Comparison of ENCODE assay signal across 9 cellular contexts in the genomic region with DNA sequence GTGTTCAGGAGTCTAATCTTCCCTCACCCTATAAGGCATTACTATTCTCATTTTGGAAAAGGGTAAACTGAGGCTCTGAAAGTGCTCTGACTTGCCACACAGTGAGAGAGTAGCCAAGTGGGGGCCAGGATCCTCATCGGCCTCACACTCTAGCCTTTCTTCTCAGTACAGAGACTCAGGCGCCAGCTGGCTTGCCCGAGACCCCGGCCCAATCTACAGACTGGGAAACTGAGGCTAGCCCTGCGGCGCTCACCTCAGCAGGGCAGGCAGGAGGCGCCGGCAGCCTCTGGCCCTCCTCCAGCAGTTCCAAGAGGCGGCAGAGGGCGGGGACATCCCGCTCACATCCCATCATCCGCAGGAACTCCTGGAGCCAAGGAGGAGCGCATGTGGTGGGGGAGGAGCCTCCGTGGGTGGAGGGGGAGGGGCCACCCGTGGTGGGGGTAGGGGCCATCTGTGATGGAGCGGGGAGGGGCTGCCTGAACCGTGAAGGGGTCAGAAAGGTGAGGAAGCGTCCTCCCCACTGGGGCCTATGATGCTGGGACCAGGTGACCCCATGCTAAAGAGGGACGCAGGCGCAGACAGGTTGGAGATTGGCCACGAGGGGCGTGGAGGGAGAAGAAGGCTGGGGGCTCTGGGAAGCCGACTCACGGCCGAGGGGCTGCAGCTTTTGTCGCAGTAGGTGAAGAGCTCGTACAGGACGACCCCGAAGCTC. TPM values are rescaled to one million over a fixed set of nuclear protein-coding genes. Genes with fewer than 3 reads are reported as not detected.
DNase-seq lines count a peak whose midpoint lies in the region; ATAC-seq and TF ChIP-seq lines count a peak whose summit lies in the region.
"Had no signal": no experiment of that assay in that cellular context is flagged by ENCODE, and none has a peak within 500 bp of the region (broad histone marks: within the 10 kb centered on the region; RNA-seq: fewer than 3 reads in every experiment).

No MANE protein-coding gene starts in this region.

- no peak for TF ChIP-seq CTCF in kidney epithelial cell (IDR thresholded peaks at IDR 0.05; ENCODE audit: insufficient read depth, low read length, poor library complexity, severe bottlenecking)

- H3K36me3 Mint-ChIP-seq in IgD-negative memory B cell = peaks cover 9% of the 10 kb centered on the region
- peaks cover 75% of the 10 kb centered on the region for H3K36me3 Mint-ChIP-seq in stimulated activated memory B cell treated with anti-CD40 and anti-IgM and Interleukin-4, amounts not matched to agents 10 μg/mL and 1 μg/mL and 100 μg/mL, for 72 hours

- DNase-seq in AG08395 (ENCODE audit: low spot score) (peak; percentile 48), kidney epithelial cell (ENCODE audit: low read depth) (peak; percentile 51)
- no peak for DNase-seq in stimulated activated CD4-positive, alpha-beta T cell treated with anti-CD3 and anti-CD28 coated beads, Interleukin-4, amount 100 ng/mL, for 4 hours
- DNase-seq in activated naive CD4-positive, alpha-beta T cell treated with anti-CD3 and anti-CD28 coated beads, Interleukin-2, amount 50 U/mL, for 16 hours = no peak

- H3K27me3 ChIP-seq in kidney epithelial cell (ENCODE audit: control insufficient read depth, insufficient read depth, low read length) = peaks cover 9% of the 10 kb centered on the region

- no peak overlapping the region for H3K4me3 Mint-ChIP-seq in IgD-negative memory B cell
- no peak overlapping the region for H3K4me3 Mint-ChIP-seq in stimulated activated memory B cell treated with anti-CD40 and anti-IgM and Interleukin-4, amounts not matched to agents 10 μg/mL and 1 μg/mL and 100 μg/mL, for 72 hours

- H3K27ac ChIP-seq in angular gyrus (ENCODE audit: low read depth, low read length) = peak overlapping the region; percentile 73

- H3K4me1 Mint-ChIP-seq in IgD-negative memory B cell = peaks cover 0 to 2% (median 0%) of the 10 kb centered on the region in 3 donors
- H3K4me1 Mint-ChIP-seq in stimulated activated memory B cell treated with anti-CD40 and anti-IgM and Interleukin-4, amounts not matched to agents 10 μg/mL and 1 μg/mL and 100 μg/mL, for 72 hours = peaks cover 5% of the 10 kb centered on the region

- no peaks in the 10 kb centered on the region for H3K9me3 Mint-ChIP-seq in IgD-negative memory B cell
- H3K9me3 Mint-ChIP-seq in stimulated activated memory B cell treated with anti-CD40 and anti-IgM and Interleukin-4, amounts not matched to agents 10 μg/mL and 1 μg/mL and 100 μg/mL, for 72 hours = peaks cover 5% of the 10 kb centered on the region

- no peaks in the 10 kb centered on the region for H3K27me3 Mint-ChIP-seq in IgD-negative memory B cell
- no peaks in the 10 kb centered on the region for H3K27me3 Mint-ChIP-seq in stimulated activated memory B cell treated with anti-CD40 and anti-IgM and Interleukin-4, amounts not matched to agents 10 μg/mL and 1 μg/mL and 100 μg/mL, for 72 hours

- peak overlapping the region in 2 of 3 donors; percentile 43 to 49 for H3K27ac Mint-ChIP-seq in IgD-negative memory B cell
- no peak overlapping the region for H3K27ac Mint-ChIP-seq in stimulated activated memory B cell treated with anti-CD40 and anti-IgM and Interleukin-4, amounts not matched to agents 10 μg/mL and 1 μg/mL and 100 μg/mL, for 72 hours

- peak overlapping the region; percentile 53 for H3K4me3 ChIP-seq in kidney epithelial cell (ENCODE audit: low read depth, low read length)

- ATAC-seq in HG03378 (IDR thresholded peaks at IDR 0.05; ENCODE audit: unreplicated experiment) = no peak
- ATAC-seq in stimulated activated memory B cell treated with anti-CD40 and anti-IgM and Interleukin-4, amounts not matched to agents 10 μg/mL and 1 μg/mL and 100 μg/mL, for 72 hours = no peak

- no peaks in the 10 kb centered on the region for H3K36me3 ChIP-seq in kidney epithelial cell (ENCODE audit: control insufficient read depth, insufficient read depth, low read length)

RNA-seq across cellular contexts. Expression of a gene that starts 8.7 kb away (rescaled TPM):
- 1.7 TPM for polyA plus RNA-seq in IgD-negative memory B cell
- total RNA-seq in kidney epithelial cell = not detected in 2 replicates
- total RNA-seq: temporal lobe had no signal

RNA-seq across cellular contexts. Expression of a gene that starts 17.8 kb away (rescaled TPM):
- 56.3 TPM for polyA plus RNA-seq in IgD-negative memory B cell
- 8.9 and 11.0 TPM in 2 replicates for total RNA-seq in kidney epithelial cell

RNA-seq across cellular contexts. Expression of a gene that starts 29.7 kb away (rescaled TPM):
- 5,234 TPM for polyA plus RNA-seq in IgD-negative memory B cell
- 2,478 and 2,480 TPM in 2 replicates for total RNA-seq in kidney epithelial cell

RNA-seq across cellular contexts. Expression of a gene that starts 35.1 kb away (rescaled TPM):
- not detected for polyA plus RNA-seq in IgD-negative memory B cell
- 11.5 and 13.6 TPM in 2 replicates for total RNA-seq in kidney epithelial cell
- total RNA-seq: temporal lobe had no signal

RNA-seq across cellular contexts. Expression of a gene that starts 41.7 kb away (rescaled TPM):
- not detected for polyA plus RNA-seq in IgD-negative memory B cell
- total RNA-seq in kidney epithelial cell = 0.13 TPM in 1 of 2 replicates, not detected in the other

Comparison
In these comparisons a context has a peak if more than half of its experiments do, and no peak if none do; other contexts are left out.
1. DNase-seq: peak in AG08395 (single experiment) and kidney epithelial cell (single experiment); none in stimulated activated CD4-positive, alpha-beta T cell treated with anti-CD3 and anti-CD28 coated beads, Interleukin-4, amount 100 ng/mL, for 4 hours (0 of 2) and activated naive CD4-positive, alpha-beta T cell treated with anti-CD3 and anti-CD28 coated beads, Interleukin-2, amount 50 U/mL, for 16 hours (single experiment).